ENCODE assay signal across 1 cellular context in genomic region chr12:112716099-112717093, GRCh38.
TF ChIP-seq lines count a peak whose summit lies in the region.

No MANE protein-coding gene starts in this region.

TF ChIP-seq in K562, 482 proteins besides CTCF, POLR2A, EP300 and RAD21 (continued from another document):
- TF ChIP-seq ARHGAP35 (IDR thresholded peaks at IDR 0.05; ENCODE audit: partially characterized antibody) (no peak), SIX5 (IDR thresholded peaks at IDR 0.05; ENCODE audit: borderline replicate concordance in 1 of 2, insufficient read depth in 1 of 2, low read depth in 1 of 2, low read length in 2 of 2) (peak; percentile 73; a peak in 3 of 4 replicates)
- TF ChIP-seq, protein P1, sequence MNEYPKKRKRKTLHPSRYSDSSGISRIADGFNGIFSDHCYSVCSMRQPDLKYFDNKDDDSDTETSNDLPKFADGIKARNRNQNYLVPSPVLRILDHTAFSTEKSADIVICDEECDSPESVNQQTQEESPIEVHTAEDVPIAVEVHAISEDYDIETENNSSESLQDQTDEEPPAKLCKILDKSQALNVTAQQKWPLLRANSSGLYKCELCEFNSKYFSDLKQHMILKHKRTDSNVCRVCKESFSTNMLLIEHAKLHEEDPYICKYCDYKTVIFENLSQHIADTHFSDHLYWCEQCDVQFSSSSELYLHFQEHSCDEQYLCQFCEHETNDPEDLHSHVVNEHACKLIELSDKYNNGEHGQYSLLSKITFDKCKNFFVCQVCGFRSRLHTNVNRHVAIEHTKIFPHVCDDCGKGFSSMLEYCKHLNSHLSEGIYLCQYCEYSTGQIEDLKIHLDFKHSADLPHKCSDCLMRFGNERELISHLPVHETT (CRISPR knock-in tag; conservative IDR thresholded peaks at IDR 0.05 in 1 of 2, IDR thresholded peaks at IDR 0.05 in 1 of 2), result peak in 1 of 2 experiments; percentile 83; a peak in 1 of 4 replicates
